ENCODE assay signal across 12 cellular contexts in genomic region chr17:42313389-42313772, GRCh38. TPM values are rescaled to one million over a fixed set of nuclear protein-coding genes. Genes with fewer than 3 reads are reported as not detected.
A peak's percentile ranks its signal among the peaks of the same experiment; 100 is the strongest.
DNase-seq lines count a peak whose midpoint lies in the region; ATAC-seq, FAIRE-seq and TF ChIP-seq lines count a peak whose summit lies in the region.
"Had no signal": no experiment of that assay in that cellular context is flagged by ENCODE, and none has a peak within 500 bp of the region (broad histone marks: within the 10 kb centered on the region; RNA-seq: fewer than 3 reads in every experiment).

No MANE protein-coding gene starts in this region.

- H3K4me3 Mint-ChIP-seq in T-helper 17 cell: peak overlapping the region; percentile 62

- no peak for TF ChIP-seq POLR2A in vagina (IDR thresholded peaks at IDR 0.05)

- H3K27me3 Mint-ChIP-seq in T-helper 17 cell: no peaks in the 10 kb centered on the region

- H3K9me3 ChIP-seq in left ventricle myocardium inferior (replicated peaks) (no peaks in the 10 kb centered on the region), right cardiac atrium (ENCODE audit: control insufficient read depth, low read length) (no peaks in the 10 kb centered on the region), T-helper 17 cell (ENCODE audit: control insufficient read depth, low read length, poor library complexity, severe bottlenecking) (no peaks in the 10 kb centered on the region), kidney (ENCODE audit: control insufficient read depth in 1 of 2, low read length in 2 of 2) (no peaks in the 10 kb centered on the region), vagina (no peaks in the 10 kb centered on the region)
- H3K9me3 ChIP-seq: SK-N-SH had no signal

- peaks cover 72% of the 10 kb centered on the region for H3K36me3 ChIP-seq in left ventricle myocardium inferior
- H3K36me3 ChIP-seq in kidney (ENCODE audit: control insufficient read depth in 1 of 2, insufficient read depth in 2 of 2, low read length in 2 of 2): peaks cover 25 to 29% of the 10 kb centered on the region in 2 donors
- H3K36me3 ChIP-seq in vagina: peaks cover 0 to 37% of the 10 kb centered on the region in 2 donors

- peaks cover 41% of the 10 kb centered on the region for H3K4me1 Mint-ChIP-seq in T-helper 17 cell

- intact Hi-C loops in left ventricle myocardium inferior (cut with micrococcal nuclease): no loop called here
- intact Hi-C loops in right cardiac atrium (cut with DNase I): loop anchor here in 1 of 4 donors (5.0 kb wide), 1 partner anchor 89 kb away; no protein-coding TSS in a partner anchor
- intact Hi-C loops in kidney (cut with DNase I): no loop called here
- intact Hi-C loops in vagina (cut with DNase I): no loop called here

- H3K27ac ChIP-seq in left ventricle myocardium inferior (replicated peaks): peak overlapping the region; percentile 34
- no peak overlapping the region for H3K27ac ChIP-seq in right cardiac atrium (ENCODE audit: low read length)
- peak overlapping the region; percentile 83 to 93 for H3K27ac ChIP-seq in kidney (ENCODE audit: low read depth in 2 of 2, low read length in 2 of 2)
- H3K27ac ChIP-seq in vagina: peak overlapping the region; percentile 92

- FAIRE-seq in kidney (lab: Jason Lieb, UNC): no peak

- H3K27me3 ChIP-seq in left ventricle myocardium inferior (ENCODE audit: low read depth) (no peaks in the 10 kb centered on the region), right cardiac atrium (ENCODE audit: control insufficient read depth, insufficient read depth) (no peaks in the 10 kb centered on the region), vagina (no peaks in the 10 kb centered on the region)

- H3K27ac Mint-ChIP-seq in T-helper 17 cell: peak overlapping the region; percentile 89

- H3K4me1 ChIP-seq in left ventricle myocardium inferior: peaks cover 70% of the 10 kb centered on the region
- H3K4me1 ChIP-seq in right cardiac atrium (ENCODE audit: control insufficient read depth, insufficient read depth, low read length): peaks cover 3% of the 10 kb centered on the region
- H3K4me1 ChIP-seq in kidney (ENCODE audit: control insufficient read depth in 1 of 2, insufficient read depth in 1 of 2, low read depth in 1 of 2, low read length in 2 of 2): peaks cover 22 to 35% of the 10 kb centered on the region in 2 donors
- H3K4me1 ChIP-seq in vagina: peaks cover 38% of the 10 kb centered on the region

- DNase-seq in left ventricle myocardium inferior (no peak), right cardiac atrium (no peak), T-helper 17 cell (no peak), kidney (no peak), vagina (ENCODE audit: extremely low spot score in 2 of 2) (no peak)
- DNase-seq in activated effector memory CD4-positive, alpha-beta T cell treated with anti-CD3 and anti-CD28 coated beads, Interleukin-2, amount 50 U/mL, for 16 hours: no peak
- DNase-seq in stimulated activated CD4-positive, alpha-beta T cell treated with anti-CD3 and anti-CD28 coated beads, Interleukin-4, amount 100 ng/mL, for 24 hours: no peak
- DNase-seq: DMS79 treated with DMSO at 0.1 percent for 48 hours; NCI-H2107; SK-N-SH; stimulated activated CD4-positive, alpha-beta T cell treated with anti-CD3 and anti-CD28 coated beads, Interleukin-12 subunit alpha, Interleukin-12 subunit beta, amount 100 ng/mL, for 4 hours had no signal

- ATAC-seq in right cardiac atrium (no peak), T-helper 17 cell (no peak), GM19397 (IDR thresholded peaks at IDR 0.05; ENCODE audit: unreplicated experiment) (no peak)

- H3K4me3 ChIP-seq in left ventricle myocardium inferior (no peak overlapping the region), right cardiac atrium (ENCODE audit: low read length) (no peak overlapping the region), kidney (ENCODE audit: low read length in 2 of 2) (no peak overlapping the region), vagina (no peak overlapping the region)

- no peaks in the 10 kb centered on the region for H3K36me3 Mint-ChIP-seq in T-helper 17 cell (ENCODE audit: low read depth)

- 89% methylated on average over 4 of the region's 4 CpGs for WGBS in right cardiac atrium

- peak overlapping the region in 1 of 2 donors; percentile 28 for H3K9ac ChIP-seq in kidney (ENCODE audit: low read length in 2 of 2)
- H3K9ac ChIP-seq: SK-N-SH had no signal

- TF ChIP-seq CTCF in left ventricle myocardium inferior (IDR thresholded peaks at IDR 0.05; ENCODE audit: borderline replicate concordance) (no peak), kidney (IDR thresholded peaks at IDR 0.05; ENCODE audit: borderline replicate concordance, extremely low read depth, insufficient read depth) (no peak), vagina (IDR thresholded peaks at IDR 0.05) (no peak)

RNA-seq across cellular contexts. Expression of gene STAT5A, which starts 25.1 kb away (rescaled TPM):
- total RNA-seq in left ventricle myocardium inferior (16.7 TPM), right cardiac atrium (10 to 100 TPM; 20.8 to 30.5 (median 23.3) TPM), T-helper 17 cell (100 to 1,000 TPM; 153 to 177 TPM), kidney (47.9 TPM), vagina (38.3 TPM)
- polyA plus RNA-seq in right cardiac atrium (8.1 TPM), kidney (ENCODE audit: insufficient read depth, low read depth, low replicate concordance) (11.5 TPM)

RNA-seq across cellular contexts. Expression of gene STAT5B, which starts 37.2 kb away (rescaled TPM):
- total RNA-seq in left ventricle myocardium inferior (30.7 TPM), right cardiac atrium (10 to 100 TPM; 39.4 to 46.3 (median 40.5) TPM), T-helper 17 cell (100 to 1,000 TPM; 202 to 225 TPM), kidney (68.0 TPM), vagina (74.6 TPM)
- polyA plus RNA-seq in right cardiac atrium (19.7 TPM), kidney (ENCODE audit: insufficient read depth, low read depth, low replicate concordance) (20.4 TPM)
